In the genomic region with DNA sequence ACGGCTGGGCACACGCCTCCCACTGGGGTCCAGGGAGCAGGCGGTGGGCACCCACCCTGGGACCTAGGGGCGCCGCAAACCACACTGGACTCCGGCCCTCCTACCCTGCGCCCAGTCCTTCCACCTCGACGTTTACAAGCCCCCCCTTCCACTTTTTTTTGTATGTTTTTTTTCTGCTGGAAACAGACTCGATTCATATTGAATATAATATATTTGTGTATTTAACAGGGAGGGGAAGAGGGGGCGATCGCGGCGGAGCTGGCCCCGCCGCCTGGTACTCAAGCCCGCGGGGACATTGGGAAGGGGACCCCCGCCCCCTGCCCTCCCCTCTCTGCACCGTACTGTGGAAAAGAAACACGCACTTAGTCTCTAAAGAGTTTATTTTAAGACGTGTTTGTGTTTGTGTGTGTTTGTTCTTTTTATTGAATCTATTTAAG, we compare ENCODE assay signal across 8 cellular contexts. TPM values are rescaled to one million over a fixed set of nuclear protein-coding genes. Genes with fewer than 3 reads are reported as not detected.
DNase-seq lines count a peak whose midpoint lies in the region; ATAC-seq and TF ChIP-seq lines count a peak whose summit lies in the region.

No MANE protein-coding gene starts in this region.

- no peak for ATAC-seq in HG03139 (IDR thresholded peaks at IDR 0.05; ENCODE audit: unreplicated experiment)

- H3K4me1 ChIP-seq in DOHH2 (ENCODE audit: control insufficient read depth, low read length) (peaks cover 48% of the 10 kb centered on the region), Peyer's patch (peaks cover 8 to 34% (median 15%) of the 10 kb centered on the region in 4 donors), endocrine pancreas (ENCODE audit: control insufficient read depth, insufficient read depth, low read length) (peaks cover 6% of the 10 kb centered on the region), ovary (ENCODE audit: insufficient read depth) (peaks cover 8% of the 10 kb centered on the region)

- H3K36me3 ChIP-seq in DOHH2 (ENCODE audit: control insufficient read depth, low read length) (peaks cover 6% of the 10 kb centered on the region; the same call in 1 of the 2 replicates), Peyer's patch (no peaks in the 10 kb centered on the region), endocrine pancreas (ENCODE audit: control insufficient read depth, insufficient read depth, low read length) (no peaks in the 10 kb centered on the region), ovary (no peaks in the 10 kb centered on the region)

- H3K27ac ChIP-seq in DOHH2 (ENCODE audit: low read depth, low read length) (peak overlapping the region; percentile 84), Peyer's patch (peak overlapping the region; percentile 97 to 100 (median 100)), ovary (peak overlapping the region; percentile 95 to 99)

- peak overlapping the region; percentile 93 for H3K4me2 ChIP-seq in DOHH2 (ENCODE audit: low read length)

- H3K9ac ChIP-seq in endocrine pancreas (ENCODE audit: control insufficient read depth, insufficient read depth, low read length) = peak overlapping the region; percentile 94

- TF ChIP-seq CTCF in DOHH2 (IDR thresholded peaks at IDR 0.05; ENCODE audit: low read depth, low read length, poor library complexity, severe bottlenecking) (no peak), Peyer's patch (IDR thresholded peaks at IDR 0.05) (peak in 2 of 6 experiments; percentile 1 to 3), ovary (IDR thresholded peaks at IDR 0.05) (no peak)

- intact Hi-C loops in ovary (cut with DNase I) = no loop called here

- H3K27me3 ChIP-seq in DOHH2 (ENCODE audit: control insufficient read depth, low read length) (no peaks in the 10 kb centered on the region), Peyer's patch (no peaks in the 10 kb centered on the region), endocrine pancreas (ENCODE audit: control insufficient read depth, insufficient read depth, low read length) (no peaks in the 10 kb centered on the region), ovary (no peaks in the 10 kb centered on the region)

- TF ChIP-seq POLR2A in Peyer's patch (IDR thresholded peaks at IDR 0.05) (no peak), ovary (IDR thresholded peaks at IDR 0.05) (no peak)

- no peaks in the 10 kb centered on the region for H3K9me2 ChIP-seq in DOHH2 (replicated peaks; ENCODE audit: control insufficient read depth, low read length)

- no peak for TF ChIP-seq EP300 in ovary (IDR thresholded peaks at IDR 0.05)

- H3K9me3 ChIP-seq in DOHH2 (ENCODE audit: control insufficient read depth, insufficient read depth, low read length) (no peaks in the 10 kb centered on the region), Peyer's patch (no peaks in the 10 kb centered on the region), endocrine pancreas (ENCODE audit: control insufficient read depth, low read length) (no peaks in the 10 kb centered on the region), ovary (no peaks in the 10 kb centered on the region)

- H3K4me3 ChIP-seq in DOHH2 (ENCODE audit: low read length) = peak overlapping the region; percentile 79
- peak overlapping the region; percentile 82 to 92 (median 84) for H3K4me3 ChIP-seq in Peyer's patch
- peak overlapping the region; percentile 48 for H3K4me3 ChIP-seq in endocrine pancreas (ENCODE audit: control insufficient read depth, insufficient read depth, low read length)
- H3K4me3 ChIP-seq in ovary = peak overlapping the region; percentile 80

- H4K20me1 ChIP-seq in DOHH2 (ENCODE audit: control insufficient read depth, insufficient read depth, low read depth, low read length) = no peaks in the 10 kb centered on the region

- peaks cover 29% of the 10 kb centered on the region for H3K79me2 ChIP-seq in DOHH2 (ENCODE audit: control insufficient read depth, low read length)

- no peak for DNase-seq in Peyer's patch
- peak in 3 of 5 donors; percentile 25 to 62 (median 51) for DNase-seq in ovary
- DNase-seq in CD1c-positive myeloid dendritic cell (ENCODE audit: extremely low spot score) = no peak
- no peak for DNase-seq in SHP77 treated with DMSO at 0.1 percent for 48 hours (lab: John Stamatoyannopoulos, UW)
- no peak for DNase-seq in islet precursor cell

- H3F3A ChIP-seq in DOHH2 (ENCODE audit: control insufficient read depth, insufficient read depth) = peaks cover 30% of the 10 kb centered on the region

- 0 to 1% (median 1%) methylated on average over 22 of the region's 22 CpGs for WGBS in ovary, 3 donors

RNA-seq across cellular contexts. Expression of gene JUNB, which starts 1.6 kb away (rescaled TPM):
- total RNA-seq in Peyer's patch (100 to 1,000 TPM; 111 to 324 (median 152) TPM), ovary (1,000 to 10,000 TPM in 2 of 7 donors, 100 to 1,000 TPM in 5; 154 to 3,039 (median 413) TPM)
- polyA plus RNA-seq in ovary = 100 to 1,000 TPM in 1 of 2 donors, 1 to 10 TPM in 1; 6.8 to 570 TPM

RNA-seq across cellular contexts. Expression of gene PRDX2, which starts 8.7 kb away (rescaled TPM):
- 100 to 1,000 TPM; 150 to 461 (median 375) TPM for total RNA-seq in Peyer's patch
- 100 to 1,000 TPM; 191 to 321 (median 263) TPM for total RNA-seq in ovary
- polyA plus RNA-seq in ovary = 100 to 1,000 TPM in 1 of 2 donors, 10 to 100 TPM in 1; 98.3 to 237 TPM

RNA-seq across cellular contexts. Expression of gene THSD8, which starts 9.0 kb away (rescaled TPM):
- total RNA-seq in Peyer's patch (not detected), ovary (1 to 10 TPM in 5 of 7 donors, under 1 TPM in 1, not detected in 1; 0.71 to 5.4 (median 2.6) TPM)
- polyA plus RNA-seq in ovary = 1 to 10 TPM; 1.4 to 7.2 TPM

RNA-seq across cellular contexts. Expression of gene RNASEH2A, which starts 13.5 kb away (rescaled TPM):
- 10 to 100 TPM in 2 of 4 donors, 1 to 10 TPM in 2; 5.9 to 24.8 (median 9.4) TPM for total RNA-seq in Peyer's patch
- total RNA-seq in ovary = 10 to 100 TPM in 1 of 7 donors, 1 to 10 TPM in 6; 1.2 to 12.2 (median 7.7) TPM
- 1 to 10 TPM; 1.6 to 8.0 TPM for polyA plus RNA-seq in ovary

RNA-seq across cellular contexts. Expression of gene HOOK2, which starts 17.5 kb away (rescaled TPM):
- total RNA-seq in Peyer's patch = 100 to 1,000 TPM; 193 to 379 (median 285) TPM
- total RNA-seq in ovary = 10 to 100 TPM; 24.9 to 52.2 (median 27.9) TPM
- polyA plus RNA-seq in ovary = 10 to 100 TPM; 12.2 to 23.5 TPM

Comparison
In these comparisons a context has a peak if more than half of its experiments do, and no peak if none do; other contexts are left out.
1. DNase-seq: peak in ovary (3 of 5); none in Peyer's patch (0 of 3), CD1c-positive myeloid dendritic cell (single experiment), SHP77 treated with DMSO at 0.1 percent for 48 hours (single experiment) and islet precursor cell (single experiment).
2. Peak in every context shown above with its lines, with median percentiles within 50 percentile points of each other: H3K27ac ChIP-seq and H3K4me3 ChIP-seq.